ENCODE assay signal across 1 cellular context in the genomic region with DNA sequence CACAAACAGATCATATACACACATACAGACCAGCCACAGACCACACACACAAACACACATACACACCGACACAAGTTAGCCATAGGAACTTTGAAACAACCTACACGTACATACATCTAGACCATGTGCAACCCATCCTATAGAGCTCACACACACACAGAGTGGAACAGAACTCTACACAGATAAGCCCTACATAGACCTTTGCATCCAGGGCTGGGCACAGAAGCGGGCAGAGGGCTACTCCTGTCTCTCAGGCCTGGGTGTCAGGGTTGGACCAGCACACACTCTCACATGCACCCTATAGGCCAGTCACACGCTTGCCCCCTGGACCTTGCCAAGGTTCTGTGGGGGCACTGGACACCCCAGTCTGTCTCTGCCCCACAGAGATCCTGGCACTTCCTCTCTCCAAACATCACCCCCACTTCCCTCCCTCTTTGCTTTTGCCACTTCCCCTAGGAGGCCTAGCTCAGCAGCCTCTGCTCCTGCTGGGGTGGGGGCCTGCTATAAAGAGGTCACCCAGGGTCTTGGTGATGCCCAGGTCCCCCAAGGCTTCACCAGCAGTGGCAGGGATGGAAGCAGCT.
TF ChIP-seq lines count a peak whose summit lies in the region.

No MANE protein-coding gene starts in this region.

TF ChIP-seq in K562, 482 proteins besides CTCF, POLR2A, EP300 and RAD21 (continued from another document):
- TF ChIP-seq, protein P1, sequence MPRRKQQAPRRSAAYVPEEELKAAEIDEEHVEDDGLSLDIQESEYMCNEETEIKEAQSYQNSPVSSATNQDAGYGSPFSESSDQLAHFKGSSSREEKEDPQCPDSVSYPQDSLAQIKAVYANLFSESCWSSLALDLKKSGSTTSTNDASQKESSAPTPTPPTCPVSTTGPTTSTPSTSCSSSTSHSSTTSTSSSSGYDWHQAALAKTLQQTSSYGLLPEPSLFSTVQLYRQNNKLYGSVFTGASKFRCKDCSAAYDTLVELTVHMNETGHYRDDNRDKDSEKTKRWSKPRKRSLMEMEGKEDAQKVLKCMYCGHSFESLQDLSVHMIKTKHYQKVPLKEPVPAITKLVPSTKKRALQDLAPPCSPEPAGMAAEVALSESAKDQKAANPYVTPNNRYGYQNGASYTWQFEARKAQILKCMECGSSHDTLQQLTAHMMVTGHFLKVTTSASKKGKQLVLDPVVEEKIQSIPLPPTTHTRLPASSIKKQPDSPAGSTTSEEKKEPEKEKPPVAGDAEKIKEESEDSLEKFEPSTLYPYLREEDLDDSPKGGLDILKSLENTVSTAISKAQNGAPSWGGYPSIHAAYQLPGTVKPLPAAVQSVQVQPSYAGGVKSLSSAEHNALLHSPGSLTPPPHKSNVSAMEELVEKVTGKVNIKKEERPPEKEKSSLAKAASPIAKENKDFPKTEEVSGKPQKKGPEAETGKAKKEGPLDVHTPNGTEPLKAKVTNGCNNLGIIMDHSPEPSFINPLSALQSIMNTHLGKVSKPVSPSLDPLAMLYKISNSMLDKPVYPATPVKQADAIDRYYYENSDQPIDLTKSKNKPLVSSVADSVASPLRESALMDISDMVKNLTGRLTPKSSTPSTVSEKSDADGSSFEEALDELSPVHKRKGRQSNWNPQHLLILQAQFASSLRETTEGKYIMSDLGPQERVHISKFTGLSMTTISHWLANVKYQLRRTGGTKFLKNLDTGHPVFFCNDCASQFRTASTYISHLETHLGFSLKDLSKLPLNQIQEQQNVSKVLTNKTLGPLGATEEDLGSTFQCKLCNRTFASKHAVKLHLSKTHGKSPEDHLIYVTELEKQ (CRISPR knock-in tag; IDR thresholded peaks at IDR 0.05), result no peak
- TF ChIP-seq, protein P2, sequence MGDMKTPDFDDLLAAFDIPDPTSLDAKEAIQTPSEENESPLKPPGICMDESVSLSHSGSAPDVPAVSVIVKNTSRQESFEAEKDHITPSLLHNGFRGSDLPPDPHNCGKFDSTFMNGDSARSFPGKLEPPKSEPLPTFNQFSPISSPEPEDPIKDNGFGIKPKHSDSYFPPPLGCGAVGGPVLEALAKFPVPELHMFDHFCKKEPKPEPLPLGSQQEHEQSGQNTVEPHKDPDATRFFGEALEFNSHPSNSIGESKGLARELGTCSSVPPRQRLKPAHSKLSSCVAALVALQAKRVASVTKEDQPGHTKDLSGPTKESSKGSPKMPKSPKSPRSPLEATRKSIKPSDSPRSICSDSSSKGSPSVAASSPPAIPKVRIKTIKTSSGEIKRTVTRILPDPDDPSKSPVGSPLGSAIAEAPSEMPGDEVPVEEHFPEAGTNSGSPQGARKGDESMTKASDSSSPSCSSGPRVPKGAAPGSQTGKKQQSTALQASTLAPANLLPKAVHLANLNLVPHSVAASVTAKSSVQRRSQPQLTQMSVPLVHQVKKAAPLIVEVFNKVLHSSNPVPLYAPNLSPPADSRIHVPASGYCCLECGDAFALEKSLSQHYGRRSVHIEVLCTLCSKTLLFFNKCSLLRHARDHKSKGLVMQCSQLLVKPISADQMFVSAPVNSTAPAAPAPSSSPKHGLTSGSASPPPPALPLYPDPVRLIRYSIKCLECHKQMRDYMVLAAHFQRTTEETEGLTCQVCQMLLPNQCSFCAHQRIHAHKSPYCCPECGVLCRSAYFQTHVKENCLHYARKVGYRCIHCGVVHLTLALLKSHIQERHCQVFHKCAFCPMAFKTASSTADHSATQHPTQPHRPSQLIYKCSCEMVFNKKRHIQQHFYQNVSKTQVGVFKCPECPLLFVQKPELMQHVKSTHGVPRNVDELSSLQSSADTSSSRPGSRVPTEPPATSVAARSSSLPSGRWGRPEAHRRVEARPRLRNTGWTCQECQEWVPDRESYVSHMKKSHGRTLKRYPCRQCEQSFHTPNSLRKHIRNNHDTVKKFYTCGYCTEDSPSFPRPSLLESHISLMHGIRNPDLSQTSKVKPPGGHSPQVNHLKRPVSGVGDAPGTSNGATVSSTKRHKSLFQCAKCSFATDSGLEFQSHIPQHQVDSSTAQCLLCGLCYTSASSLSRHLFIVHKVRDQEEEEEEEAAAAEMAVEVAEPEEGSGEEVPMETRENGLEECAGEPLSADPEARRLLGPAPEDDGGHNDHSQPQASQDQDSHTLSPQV (IDR thresholded peaks at IDR 0.05), result peak; percentile 22; the same call in 1 of the 2 replicates
- TF ChIP-seq RBBP5 (IDR thresholded peaks at IDR 0.05; ENCODE audit: borderline replicate concordance, insufficient read depth, low read length, poor library complexity, severe bottlenecking) (no peak), NELFE (IDR thresholded peaks at IDR 0.05; ENCODE audit: insufficient read depth, insufficient read length) (no peak), ELF2 (CRISPR knock-in tag; IDR thresholded peaks at IDR 0.05) (no peak), CHCHD3 (CRISPR knock-in tag; IDR thresholded peaks at IDR 0.05) (no peak), ZNF274 (IDR thresholded peaks at IDR 0.05; ENCODE audit: borderline replicate concordance, low read depth, low read length) (no peak), THRAP3 (IDR thresholded peaks at IDR 0.05; ENCODE audit: borderline replicate concordance) (no peak)
